Comparison of ENCODE assay signal across 9 cellular contexts in the genomic region with DNA sequence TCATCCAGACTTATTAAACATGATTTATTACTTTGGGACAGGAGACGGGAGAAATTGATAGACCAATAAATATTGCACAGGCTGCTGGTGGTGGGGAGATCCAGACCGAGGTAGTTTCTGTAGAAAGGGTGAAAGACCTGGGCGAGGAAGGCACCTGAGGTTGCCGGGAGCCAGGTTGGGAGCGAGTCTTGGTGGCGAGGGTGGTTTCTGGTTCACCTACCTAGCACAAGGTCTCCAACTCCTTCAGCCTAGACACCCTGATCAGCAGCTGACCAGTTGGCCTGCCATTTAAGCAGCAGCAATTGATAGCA. TPM values are rescaled to one million over a fixed set of nuclear protein-coding genes. Genes with fewer than 3 reads are reported as not detected.
DNase-seq lines count a peak whose midpoint lies in the region; ATAC-seq, FAIRE-seq and TF ChIP-seq lines count a peak whose summit lies in the region.
"Had no signal": no experiment of that assay in that cellular context is flagged by ENCODE, and none has a peak within 500 bp of the region (broad histone marks: within the 10 kb centered on the region; RNA-seq: fewer than 3 reads in every experiment).

No MANE protein-coding gene starts in this region.

- intact Hi-C loops in Right ventricle myocardium inferior (cut with DNase I) (loop anchor here (5.0 kb wide), 1 partner anchor 60 kb away; the partner anchor contains the start of gene ZNF114), uterus (cut with DNase I; ENCODE audit: low total_unique reads) (no loop called here)

- peaks cover 0 to 42% of the 10 kb centered on the region in 2 donors for H3K4me1 ChIP-seq in right atrium auricular region
- H3K4me1 ChIP-seq in mucosa of stomach (ENCODE audit: control insufficient read depth, insufficient read depth, low read length): peaks cover 26% of the 10 kb centered on the region
- H3K4me1 ChIP-seq in uterus: peaks cover 5 to 11% of the 10 kb centered on the region in 2 donors

- H3K36me3 ChIP-seq in right atrium auricular region (peaks cover 6% of the 10 kb centered on the region), bronchial epithelial cell (ENCODE audit: control insufficient read depth, insufficient read depth, low read length) (no peaks in the 10 kb centered on the region), mucosa of stomach (ENCODE audit: control insufficient read depth, insufficient read depth, low read length) (no peaks in the 10 kb centered on the region), uterus (no peaks in the 10 kb centered on the region)

- TF ChIP-seq CTCF in right atrium auricular region (IDR thresholded peaks at IDR 0.05) (no peak), bronchial epithelial cell (IDR thresholded peaks at IDR 0.05; ENCODE audit: insufficient read depth, low read length, severe bottlenecking) (no peak), uterus (IDR thresholded peaks at IDR 0.05) (no peak), GM10266 (IDR thresholded peaks at IDR 0.05; ENCODE audit: control insufficient read depth, insufficient read depth, low read depth, missing control alignments) (no peak)

- TF ChIP-seq POLR2A in uterus (IDR thresholded peaks at IDR 0.05): no peak

- DNase-seq in right atrium auricular region (ENCODE audit: low spot score) (no peak), Right ventricle myocardium inferior (ENCODE audit: missing footprints) (no peak), bronchial epithelial cell (ENCODE audit: low read depth) (no peak), uterus (no peak), GM10266 (ENCODE audit: extremely low spot score) (no peak)

- no peak for ATAC-seq in Right ventricle myocardium inferior
- ATAC-seq in HG03460 (IDR thresholded peaks at IDR 0.05; ENCODE audit: unreplicated experiment): no peak
- ATAC-seq in GM21737 (IDR thresholded peaks at IDR 0.05; ENCODE audit: unreplicated experiment): no peak

- H3K27me3 ChIP-seq in right atrium auricular region: no peaks in the 10 kb centered on the region
- H3K27me3 ChIP-seq in bronchial epithelial cell (ENCODE audit: control insufficient read depth, insufficient read depth, low read length): no peaks in the 10 kb centered on the region
- H3K27me3 ChIP-seq in mucosa of stomach (ENCODE audit: control insufficient read depth, insufficient read depth, low read length): no peaks in the 10 kb centered on the region
- H3K27me3 ChIP-seq in uterus: no peaks in the 10 kb centered on the region

- H3K27ac ChIP-seq in right atrium auricular region (peak overlapping the region; percentile 87 to 89), uterus (peak overlapping the region; percentile 85 to 91)

- peak overlapping the region; percentile 54 for H3K9ac ChIP-seq in mucosa of stomach (ENCODE audit: low read length)

- FAIRE-seq in bronchial epithelial cell (lab: Jason Lieb, UNC): no peak

- H3K9me3 ChIP-seq in right atrium auricular region: no peaks in the 10 kb centered on the region
- H3K9me3 ChIP-seq in mucosa of stomach (ENCODE audit: control insufficient read depth, low read length): no peaks in the 10 kb centered on the region
- no peaks in the 10 kb centered on the region for H3K9me3 ChIP-seq in uterus

- H3K4me3 ChIP-seq in right atrium auricular region (peak overlapping the region in 1 of 2 donors; percentile 52), bronchial epithelial cell (ENCODE audit: low read depth, low read length) (peak overlapping the region; percentile 23), mucosa of stomach (ENCODE audit: low read length) (peak overlapping the region; percentile 10), uterus (peak overlapping the region in 1 of 2 donors; percentile 14)

RNA-seq across cellular contexts. Expression of gene EMP3, which starts 7.0 kb away (rescaled TPM):
- 10 to 100 TPM; 16.9 to 95.9 TPM for total RNA-seq in right atrium auricular region
- total RNA-seq in Right ventricle myocardium inferior: 54.3 TPM
- total RNA-seq in bronchial epithelial cell: 2.8 and 9.0 TPM in 2 replicates
- total RNA-seq in uterus: 100 to 1,000 TPM in 1 of 4 donors, 10 to 100 TPM in 3; 23.8 to 147 (median 45.2) TPM

RNA-seq across cellular contexts. Expression of gene TMEM143, which starts 31.4 kb away (rescaled TPM):
- total RNA-seq in right atrium auricular region (10 to 100 TPM; 20.4 to 43.8 TPM), Right ventricle myocardium inferior (106 TPM), bronchial epithelial cell (0.79 and 1.4 TPM in 2 replicates), uterus (1 to 10 TPM in 3 of 4 donors, under 1 TPM in 1; 0.88 to 6.7 (median 5.8) TPM)

RNA-seq across cellular contexts. Expression of gene SYNGR4, which starts 31.9 kb away (rescaled TPM):
- total RNA-seq in right atrium auricular region (not detected), Right ventricle myocardium inferior (not detected), bronchial epithelial cell (not detected in 2 replicates), uterus (not detected)
- total RNA-seq: G401 had no signal

RNA-seq across cellular contexts. Expression of gene KDELR1, which starts 59.0 kb away (rescaled TPM):
- total RNA-seq in right atrium auricular region (10 to 100 TPM; 74.1 to 82.0 TPM), Right ventricle myocardium inferior (73.5 TPM), bronchial epithelial cell (27.9 and 30.6 TPM in 2 replicates), uterus (100 to 1,000 TPM in 2 of 4 donors, 10 to 100 TPM in 2; 58.5 to 137 (median 89.3) TPM)
